In genomic region chr19:5292453-5292842, GRCh38 we compare ENCODE assay signal across 9 cellular contexts. TPM values are rescaled to one million over a fixed set of nuclear protein-coding genes. Genes with fewer than 3 reads are reported as not detected.
DNase-seq lines count a peak whose midpoint lies in the region; ATAC-seq and TF ChIP-seq lines count a peak whose summit lies in the region.
"Had no signal": no experiment of that assay in that cellular context is flagged by ENCODE, and none has a peak within 500 bp of the region (broad histone marks: within the 10 kb centered on the region; RNA-seq: fewer than 3 reads in every experiment).

No MANE protein-coding gene starts in this region.

- ATAC-seq in natural killer cell (peak in 2 of 3 donors; percentile 46 to 47), GM19455 (IDR thresholded peaks at IDR 0.05; ENCODE audit: unreplicated experiment) (no peak)
- no peak for ATAC-seq in natural killer cell treated with Interleukin-12 subunit alpha and Interleukin-12 subunit beta and Interleukin-15 and Interleukin-18, amount 100 ng/mL, for 72 hours

- no peak for DNase-seq in natural killer cell
- DNase-seq in natural killer cell treated with Interleukin-12 subunit alpha and Interleukin-12 subunit beta and Interleukin-15 and Interleukin-18, amount 100 ng/mL, for 72 hours (ENCODE audit: low spot score), result no peak
- peak in 4 of 7 donors; percentile 46 to 67 (median 60) for DNase-seq in adrenal gland
- no peak for DNase-seq in iPS DF 6.9 (ENCODE audit: low read depth, low spot score)
- DNase-seq in stimulated activated CD4-positive, alpha-beta T cell treated with anti-CD3 and anti-CD28 coated beads, Interleukin-4, amount 100 ng/mL, for 1 hour, result peak; percentile 31
- DNase-seq in Ammon's horn (ENCODE audit: low spot score), result no peak
- no peak for DNase-seq in MV-4-11 (lab: John Stamatoyannopoulos, UW)

- TF ChIP-seq POLR2A in adrenal gland (IDR thresholded peaks at IDR 0.05), result no peak

- 3 to 4% (median 3%) methylated on average over 5 to 19 of the region's 19 CpGs for WGBS in adrenal gland, 4 donors
- no CpG with 5 or more reads among the region's 19 CpGs for WGBS in iPS DF 6.9 (ENCODE audit: insufficient coverage, insufficient read length)

- H3K9me3 ChIP-seq in adrenal gland (replicated peaks in 1 of 3) (no peaks in the 10 kb centered on the region), iPS DF 6.9 (ENCODE audit: control insufficient read depth, insufficient read depth, low read length) (no peaks in the 10 kb centered on the region)

- H3K4me1 ChIP-seq in adrenal gland (replicated peaks in 1 of 2) (peaks cover 9 to 30% of the 10 kb centered on the region in 2 donors), iPS DF 6.9 (ENCODE audit: control insufficient read depth, insufficient read depth, low read length) (peaks cover 3% of the 10 kb centered on the region)

- H3K4me3 ChIP-seq in adrenal gland (peak overlapping the region in 2 of 4 donors; percentile 76 to 95), iPS DF 6.9 (ENCODE audit: low read length) (peak overlapping the region; percentile 53; the same call in 1 of the 2 replicates)

- peak overlapping the region; percentile 69 for H3K4me3 Mint-ChIP-seq in natural killer cell
- H3K4me3 Mint-ChIP-seq in natural killer cell treated with Interleukin-12 subunit alpha and Interleukin-12 subunit beta and Interleukin-15 and Interleukin-18, amount 100 ng/mL, for 72 hours, result no peak overlapping the region

- TF ChIP-seq CTCF in natural killer cell (IDR thresholded peaks at IDR 0.05) (no peak), adrenal gland (IDR thresholded peaks at IDR 0.05) (no peak)

- peaks cover 6 to 21% of the 10 kb centered on the region in 2 donors for H3K4me1 Mint-ChIP-seq in natural killer cell
- peaks cover 0 to 8% of the 10 kb centered on the region in 2 donors for H3K4me1 Mint-ChIP-seq in natural killer cell treated with Interleukin-12 subunit alpha and Interleukin-12 subunit beta and Interleukin-15 and Interleukin-18, amount 100 ng/mL, for 72 hours (ENCODE audit: low read depth in 2 of 2)

- no peaks in the 10 kb centered on the region for H3K36me3 Mint-ChIP-seq in natural killer cell
- no peaks in the 10 kb centered on the region for H3K36me3 Mint-ChIP-seq in natural killer cell treated with Interleukin-12 subunit alpha and Interleukin-12 subunit beta and Interleukin-15 and Interleukin-18, amount 100 ng/mL, for 72 hours
- H3K36me3 Mint-ChIP-seq: activated naive CD4-positive, alpha-beta T cell treated with anti-CD3 and anti-CD28 coated beads, Interleukin-2, amount 50 U/mL, for 72 hours had no signal

- H3K27ac ChIP-seq in adrenal gland, result peak overlapping the region in 3 of 5 donors; percentile 74 to 85 (median 84)
- H3K27ac ChIP-seq in iPS DF 6.9 (ENCODE audit: low read length), result no peak overlapping the region

- H3K27me3 ChIP-seq in adrenal gland (no peaks in the 10 kb centered on the region), iPS DF 6.9 (ENCODE audit: control insufficient read depth, insufficient read depth, low read length) (no peaks in the 10 kb centered on the region)

- H3K27me3 Mint-ChIP-seq in natural killer cell (ENCODE audit: low read depth in 2 of 2), result peaks cover 10% of the 10 kb centered on the region in 2 donors
- H3K27me3 Mint-ChIP-seq in natural killer cell treated with Interleukin-12 subunit alpha and Interleukin-12 subunit beta and Interleukin-15 and Interleukin-18, amount 100 ng/mL, for 72 hours, result peaks cover 11% of the 10 kb centered on the region in 2 donors

- intact Hi-C loops in natural killer cell (cut with micrococcal nuclease), result no loop called here
- intact Hi-C loops in adrenal gland (cut with DNase I), result no loop called here

- no peaks in the 10 kb centered on the region for H3K9me3 Mint-ChIP-seq in natural killer cell
- H3K9me3 Mint-ChIP-seq in natural killer cell treated with Interleukin-12 subunit alpha and Interleukin-12 subunit beta and Interleukin-15 and Interleukin-18, amount 100 ng/mL, for 72 hours, result no peaks in the 10 kb centered on the region
- H3K9me3 Mint-ChIP-seq: activated naive CD4-positive, alpha-beta T cell treated with anti-CD3 and anti-CD28 coated beads, Interleukin-2, amount 50 U/mL, for 72 hours had no signal

- H3K27ac Mint-ChIP-seq in natural killer cell, result no peak overlapping the region
- no peak overlapping the region for H3K27ac Mint-ChIP-seq in natural killer cell treated with Interleukin-12 subunit alpha and Interleukin-12 subunit beta and Interleukin-15 and Interleukin-18, amount 100 ng/mL, for 72 hours
- H3K27ac Mint-ChIP-seq: activated naive CD4-positive, alpha-beta T cell treated with anti-CD3 and anti-CD28 coated beads, Interleukin-2, amount 50 U/mL, for 72 hours had no signal

- H3K36me3 ChIP-seq in adrenal gland (replicated peaks in 1 of 2) (no peaks in the 10 kb centered on the region), iPS DF 6.9 (ENCODE audit: control insufficient read depth, insufficient read depth, low read length) (no peaks in the 10 kb centered on the region)

RNA-seq across cellular contexts. Expression of gene PTPRS, which starts 48.2 kb away (rescaled TPM):
- total RNA-seq in natural killer cell, result under 1 TPM; 0.47 to 0.73 (median 0.61) TPM
- total RNA-seq in natural killer cell treated with Interleukin-12 subunit alpha and Interleukin-12 subunit beta and Interleukin-15 and Interleukin-18, amount 100 ng/mL, for 72 hours, result under 1 TPM; 0.17 to 0.33 TPM
- total RNA-seq in adrenal gland, result 100 to 1,000 TPM in 7 of 8 donors, 10 to 100 TPM in 1; 87.8 to 376 (median 216) TPM
- 10 to 100 TPM in 2 of 3 donors, 1 to 10 TPM in 1; 8.8 to 36.7 (median 28.8) TPM for polyA plus RNA-seq in adrenal gland

Comparison
In these comparisons a context has a peak if more than half of its experiments do, and no peak if none do; other contexts are left out.
1. ATAC-seq: peak in natural killer cell (2 of 3); none in natural killer cell treated with Interleukin-12 subunit alpha and Interleukin-12 subunit beta and Interleukin-15 and Interleukin-18, amount 100 ng/mL, for 72 hours (0 of 2) and GM19455 (single experiment).
2. DNase-seq: peak in adrenal gland (4 of 7) and stimulated activated CD4-positive, alpha-beta T cell treated with anti-CD3 and anti-CD28 coated beads, Interleukin-4, amount 100 ng/mL, for 1 hour (single experiment); none in natural killer cell (single experiment), natural killer cell treated with Interleukin-12 subunit alpha and Interleukin-12 subunit beta and Interleukin-15 and Interleukin-18, amount 100 ng/mL, for 72 hours (single experiment), iPS DF 6.9 (single experiment), Ammon's horn (single experiment) and MV-4-11 (single experiment).
3. RNA of gene PTPRS, which starts 48.2 kb away (total RNA-seq): 87.8 to 376 TPM in adrenal gland; 0.47 to 0.73 TPM in natural killer cell and 0.17 to 0.33 TPM in natural killer cell treated with Interleukin-12 subunit alpha and Interleukin-12 subunit beta and Interleukin-15 and Interleukin-18, amount 100 ng/mL, for 72 hours; every median in the first group is over 10 times any median in the second.